18 cellular contexts compared by ENCODE assay signal in genomic region chr19:29365836-29366417, GRCh38.
DNase-seq lines count a peak whose midpoint lies in the region; ATAC-seq and TF ChIP-seq lines count a peak whose summit lies in the region.
"Had no signal": no experiment of that assay in that cellular context is flagged by ENCODE, and none has a peak within 500 bp of the region (broad histone marks: within the 10 kb centered on the region; RNA-seq: fewer than 3 reads in every experiment).

No MANE protein-coding gene starts in this region.

- H3K9me3 Mint-ChIP-seq in endothelial cell (ENCODE audit: unreplicated experiment) = no peaks in the 10 kb centered on the region

- no peaks in the 10 kb centered on the region for H3K79me2 ChIP-seq in mesendoderm (ENCODE audit: control insufficient read depth, insufficient read depth, low read length)

- H3K4ac ChIP-seq in mesendoderm (ENCODE audit: low read depth, low read length) = peak overlapping the region; percentile 77

- no peaks in the 10 kb centered on the region for H3K36me3 Mint-ChIP-seq in endothelial cell (ENCODE audit: low read depth, unreplicated experiment)
- H3K36me3 Mint-ChIP-seq: CD4-positive, alpha-beta memory T cell had no signal

- no peak overlapping the region for H2AK5ac ChIP-seq in mesendoderm (ENCODE audit: low read length)

- no peak overlapping the region for H3K4me3 ChIP-seq in mesendoderm (ENCODE audit: low read length)
- H3K4me3 ChIP-seq: GM23248 had no signal

- no peak for TF ChIP-seq CTCF in endothelial cell (IDR thresholded peaks at IDR 0.05; ENCODE audit: unreplicated experiment)

- POLR2A ChIA-PET in HEK293T (lab: Yijun Ruan, JAX) = no interaction called here

- no peak overlapping the region for H2BK15ac ChIP-seq in mesendoderm (replicated peaks; ENCODE audit: low read depth)

- no peaks in the 10 kb centered on the region for H3K79me1 ChIP-seq in mesendoderm (ENCODE audit: low read length)

- peak; percentile 10 for DNase-seq in activated CD8-positive, alpha-beta memory T cell treated with anti-CD3 and anti-CD28 coated beads, Interleukin-2, amount 50 U/mL, for 48 hours
- no peak for DNase-seq in activated CD8-positive, alpha-beta memory T cell treated with anti-CD3 and anti-CD28 coated beads, Interleukin-2, amount 50 U/mL, for 4 hours
- DNase-seq in HEK293T (ENCODE audit: extremely low spot score) (peak; percentile 1), mesendoderm (no peak), NCI-H1694 (lab: John Stamatoyannopoulos, UW) (no peak), endothelial cell (ENCODE audit: low spot score) (no peak)
- DNase-seq: BE2C; CD4-positive, alpha-beta memory T cell; COR-L47; DMS153; DMS79 treated with DMSO at 0.1 percent for 48 hours; EL; GM23248; HCEC 1CT; IMR-90; KBM-7 had no signal

- no peaks in the 10 kb centered on the region for H3K27me3 Mint-ChIP-seq in endothelial cell (ENCODE audit: unreplicated experiment)

- no peak overlapping the region for H3K4me3 Mint-ChIP-seq in endothelial cell (ENCODE audit: unreplicated experiment)
- H3K4me3 Mint-ChIP-seq: CD4-positive, alpha-beta memory T cell had no signal

- ATAC-seq in GM18520 (IDR thresholded peaks at IDR 0.05; ENCODE audit: unreplicated experiment) = no peak

- no peak overlapping the region for H3K27ac Mint-ChIP-seq in endothelial cell (ENCODE audit: unreplicated experiment)
- H3K27ac Mint-ChIP-seq: CD4-positive, alpha-beta memory T cell had no signal

- no peaks in the 10 kb centered on the region for H3K27me3 ChIP-seq in mesendoderm (ENCODE audit: insufficient read depth, low read length, poor library complexity)

- no peak overlapping the region for H3K23ac ChIP-seq in mesendoderm (ENCODE audit: low read length)

- no peak overlapping the region for H3K4me2 ChIP-seq in mesendoderm (ENCODE audit: low read length)

- no peak overlapping the region for H3K18ac ChIP-seq in mesendoderm (ENCODE audit: low read length)

- peak overlapping the region; percentile 31 for H3K56ac ChIP-seq in mesendoderm (ENCODE audit: low read length)

- peaks cover 22% of the 10 kb centered on the region for H3K4me1 Mint-ChIP-seq in endothelial cell (ENCODE audit: unreplicated experiment)
- H3K4me1 Mint-ChIP-seq: CD4-positive, alpha-beta memory T cell had no signal

- peak overlapping the region; percentile 33 for H3K27ac ChIP-seq in mesendoderm (ENCODE audit: low read depth, low read length)
- H3K27ac ChIP-seq: C4-2B, GM23248 had no signal

- CTCF ChIA-PET in HEK293T (lab: Yijun Ruan, JAX) = no interaction called here

- H3K36me3 ChIP-seq in mesendoderm (ENCODE audit: control insufficient read depth, insufficient read depth, low read length) = no peaks in the 10 kb centered on the region
- H3K36me3 ChIP-seq: BE2C had no signal

- peak overlapping the region; percentile 13 for H2BK5ac ChIP-seq in mesendoderm (ENCODE audit: low read length)

- H3K4me1 ChIP-seq in mesendoderm (ENCODE audit: control insufficient read depth, low read depth, low read length) = peaks cover 9% of the 10 kb centered on the region
- H3K4me1 ChIP-seq: BE2C had no signal

- H2BK120ac ChIP-seq in mesendoderm (ENCODE audit: low read depth, low read length) = no peak overlapping the region

- no peak overlapping the region for H4K8ac ChIP-seq in mesendoderm (ENCODE audit: low read depth, low read length)

- no peak overlapping the region for H4K5ac ChIP-seq in mesendoderm (ENCODE audit: low read length)

- H3K9ac ChIP-seq in mesendoderm (ENCODE audit: low read length) = no peak overlapping the region
- H3K9ac ChIP-seq: GM23248 had no signal

TF ChIP-seq in HEK293T, 16 proteins besides CTCF, POLR2A, EP300 and RAD21:
- TF ChIP-seq HDGF (IDR thresholded peaks at IDR 0.05; ENCODE audit: borderline replicate concordance) (no peak), ARNT (IDR thresholded peaks at IDR 0.05) (no peak), TARDBP (IDR thresholded peaks at IDR 0.05) (no peak), ELF4 (IDR thresholded peaks at IDR 0.05) (no peak), FOXA1 (IDR thresholded peaks at IDR 0.05) (no peak), LEF1 (IDR thresholded peaks at IDR 0.05; ENCODE audit: borderline replicate concordance) (no peak), PKNOX1 (IDR thresholded peaks at IDR 0.05) (no peak), L3MBTL2 (conservative IDR thresholded peaks at IDR 0.05) (no peak), BHLHE40 (IDR thresholded peaks at IDR 0.05; ENCODE audit: borderline replicate concordance) (no peak), NFRKB (IDR thresholded peaks at IDR 0.05) (no peak), CTBP1 (IDR thresholded peaks at IDR 0.05; ENCODE audit: borderline replicate concordance) (no peak), SP1 (IDR thresholded peaks at IDR 0.05) (no peak), SUZ12 (IDR thresholded peaks at IDR 0.05) (no peak), FOXM1 (IDR thresholded peaks at IDR 0.05; ENCODE audit: borderline replicate concordance) (no peak), ZNF384 (IDR thresholded peaks at IDR 0.05) (no peak), FOXK2 (IDR thresholded peaks at IDR 0.05) (no peak)

Comparison
In these comparisons a context has a peak if more than half of its experiments do, and no peak if none do; other contexts are left out.
1. DNase-seq: peak in activated CD8-positive, alpha-beta memory T cell treated with anti-CD3 and anti-CD28 coated beads, Interleukin-2, amount 50 U/mL, for 48 hours (single experiment) and HEK293T (single experiment); none in activated CD8-positive, alpha-beta memory T cell treated with anti-CD3 and anti-CD28 coated beads, Interleukin-2, amount 50 U/mL, for 4 hours (single experiment), mesendoderm (single experiment), NCI-H1694 (single experiment) and endothelial cell (single experiment).